In the genomic region with DNA sequence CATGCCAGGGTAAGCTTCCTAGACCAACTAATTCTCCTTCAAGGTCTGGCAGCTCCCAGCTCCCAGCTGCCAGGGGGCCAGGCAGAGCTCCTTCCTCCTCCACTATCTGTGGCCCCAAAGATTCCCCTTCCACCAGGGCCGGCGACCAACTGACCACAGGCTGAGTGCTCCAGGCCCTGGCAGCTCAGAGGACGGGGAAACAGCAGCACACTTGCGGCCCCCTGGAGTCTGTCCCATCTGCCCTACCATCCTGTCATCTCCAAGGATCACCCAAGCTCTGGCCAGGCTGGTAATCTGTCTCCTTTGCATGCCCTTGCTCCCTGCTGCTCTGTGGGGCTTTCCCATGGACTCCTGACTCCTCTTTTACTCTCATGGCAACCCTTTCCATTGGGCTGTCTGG, we compare ENCODE assay signal across 17 cellular contexts. TPM values are rescaled to one million over a fixed set of nuclear protein-coding genes. Genes with fewer than 3 reads are reported as not detected.
DNase-seq lines count a peak whose midpoint lies in the region; ATAC-seq and TF ChIP-seq lines count a peak whose summit lies in the region.
"Had no signal": no experiment of that assay in that cellular context is flagged by ENCODE, and none has a peak within 500 bp of the region (broad histone marks: within the 10 kb centered on the region; RNA-seq: fewer than 3 reads in every experiment).

No MANE protein-coding gene starts in this region.

- H3K4me3 ChIP-seq in RWPE2 (ENCODE audit: severe bottlenecking) (no peak overlapping the region), fibroblast of lung (replicated peaks in 1 of 4; ENCODE audit: control extremely low read depth in 1 of 4, insufficient read depth in 1 of 4, low read depth in 3 of 4, low read length in 4 of 4) (no peak overlapping the region), skeletal muscle satellite cell (ENCODE audit: low read length) (no peak overlapping the region)
- H3K4me3 ChIP-seq: esophagus squamous epithelium, heart right ventricle had no signal

- no peak overlapping the region for H2AFZ ChIP-seq in fibroblast of lung (ENCODE audit: low read length)

- TF ChIP-seq CTCF in RWPE2 (IDR thresholded peaks at IDR 0.05; ENCODE audit: poor library complexity, severe bottlenecking), result no peak
- TF ChIP-seq CTCF in fibroblast of lung (conservative IDR thresholded peaks at IDR 0.05 in 1 of 2, IDR thresholded peaks at IDR 0.05 in 1 of 2; ENCODE audit: low read depth in 1 of 2, low read length in 2 of 2), result no peak

- peak overlapping the region; percentile 32 for H3K9ac ChIP-seq in fibroblast of lung (ENCODE audit: insufficient read depth, low read length)
- peak overlapping the region; percentile 51 for H3K9ac ChIP-seq in skeletal muscle satellite cell (ENCODE audit: low read depth, low read length)

- peak; percentile 29 for DNase-seq in Daoy (ENCODE audit: low read depth)
- DNase-seq in RWPE2 (ENCODE audit: low spot score), result no peak
- DNase-seq in fibroblast of lung (ENCODE audit: low read depth in 2 of 2), result no peak
- DNase-seq in KG1 (lab: John Stamatoyannopoulos, UW), result no peak
- DNase-seq: activated CD4-positive, alpha-beta memory T cell treated with anti-CD3 and anti-CD28 coated beads, Interleukin-2, amount 10 ng/mL, durations not matched to agents 7 days and 5 days; activated T-cell treated with anti-CD3 and anti-CD28 coated beads, Interleukin-2, amount 50 U/mL, for 48 hours; esophagus squamous epithelium; heart right ventricle; KBM-7; midbrain; NCI-H1105 treated with DMSO at 0.1 percent for 48 hours; NCI-H2171 treated with DMSO at 0.1 percent for 48 hours; stimulated activated CD4-positive, alpha-beta T cell treated with anti-CD3 and anti-CD28 coated beads, Interleukin-1b, Interleukin-23, amount 100 ng/mL, for 48 hours had no signal

- H4K20me1 ChIP-seq in fibroblast of lung (ENCODE audit: control insufficient read depth, extremely low read depth, insufficient read depth, low read length), result no peaks in the 10 kb centered on the region

- no peak overlapping the region for H3K4me2 ChIP-seq in fibroblast of lung (ENCODE audit: extremely low read depth, insufficient read depth, low read length)
- peak overlapping the region; percentile 19 for H3K4me2 ChIP-seq in skeletal muscle satellite cell (ENCODE audit: low read length)

- H3K79me2 ChIP-seq in fibroblast of lung (ENCODE audit: control insufficient read depth, insufficient read depth, low read length), result no peaks in the 10 kb centered on the region

- ATAC-seq in RWPE2 (ENCODE audit: low read depth), result no peak
- ATAC-seq in HG03280 (IDR thresholded peaks at IDR 0.05; ENCODE audit: unreplicated experiment), result no peak
- no peak for ATAC-seq in HG02970 (IDR thresholded peaks at IDR 0.05; ENCODE audit: low FRiP score, unreplicated experiment)
- ATAC-seq in HG02571 (IDR thresholded peaks at IDR 0.05; ENCODE audit: unreplicated experiment), result no peak

- peak overlapping the region; percentile 23 for H3K27ac ChIP-seq in RWPE2 (ENCODE audit: poor library complexity, severe bottlenecking)
- H3K27ac ChIP-seq in fibroblast of lung (ENCODE audit: insufficient read depth, low read length), result peak overlapping the region; percentile 71

- H3K27me3 ChIP-seq in RWPE2 (ENCODE audit: insufficient read depth, poor library complexity, severe bottlenecking), result no peaks in the 10 kb centered on the region
- no peaks in the 10 kb centered on the region for H3K27me3 ChIP-seq in fibroblast of lung (ENCODE audit: control insufficient read depth, insufficient read depth, low read length)
- no peaks in the 10 kb centered on the region for H3K27me3 ChIP-seq in skeletal muscle satellite cell (ENCODE audit: control insufficient read depth, insufficient read depth, low read length)
- H3K27me3 ChIP-seq: esophagus squamous epithelium had no signal

- H3K4me1 ChIP-seq in RWPE2 (ENCODE audit: insufficient read depth, poor library complexity, severe bottlenecking) (peaks cover 24% of the 10 kb centered on the region), fibroblast of lung (ENCODE audit: control insufficient read depth, extremely low read depth, insufficient read depth, low read length) (peaks cover 59% of the 10 kb centered on the region), skeletal muscle satellite cell (ENCODE audit: control insufficient read depth, insufficient read depth, low read length) (peaks cover 56% of the 10 kb centered on the region)

- H3K36me3 ChIP-seq in RWPE2 (ENCODE audit: low read depth) (no peaks in the 10 kb centered on the region), fibroblast of lung (ENCODE audit: control insufficient read depth, insufficient read depth, low read length) (no peaks in the 10 kb centered on the region), skeletal muscle satellite cell (ENCODE audit: insufficient read depth, low read length) (no peaks in the 10 kb centered on the region)
- H3K36me3 ChIP-seq: esophagus squamous epithelium, heart right ventricle had no signal

- H3K9me3 ChIP-seq in RWPE2 (ENCODE audit: severe bottlenecking) (no peaks in the 10 kb centered on the region), fibroblast of lung (ENCODE audit: control insufficient read depth, insufficient read depth, low read depth, low read length) (no peaks in the 10 kb centered on the region), skeletal muscle satellite cell (replicated peaks; ENCODE audit: low read length) (no peaks in the 10 kb centered on the region)
- H3K9me3 ChIP-seq: esophagus squamous epithelium, heart right ventricle had no signal

RNA-seq across cellular contexts. Expression of a gene that starts 31.2 kb away (rescaled TPM):
- 114 and 124 TPM in 2 replicates for total RNA-seq in Daoy (2014; rRNA removed; shearing (Covaris generic))
- total RNA-seq in fibroblast of lung, result 125 and 186 TPM in 2 replicates
- 248 and 265 TPM in 2 replicates for polyA plus RNA-seq in fibroblast of lung
- polyA plus RNA-seq in fibroblast of lung (2012), result 186 and 224 TPM in 2 replicates
- 10.7 and 18.5 TPM in 2 replicates for polyA minus RNA-seq in fibroblast of lung (ENCODE audit: low replicate concordance)
- 57.0 and 75.8 TPM in 2 replicates for total RNA-seq in skeletal muscle satellite cell (2012; rRNA removed)
- total RNA-seq: activated CD4-positive, alpha-beta memory T cell treated with anti-CD3 and anti-CD28 coated beads, Interleukin-2, amount 10 ng/mL, durations not matched to agents 7 days and 5 days had no signal
